In the genomic region with DNA sequence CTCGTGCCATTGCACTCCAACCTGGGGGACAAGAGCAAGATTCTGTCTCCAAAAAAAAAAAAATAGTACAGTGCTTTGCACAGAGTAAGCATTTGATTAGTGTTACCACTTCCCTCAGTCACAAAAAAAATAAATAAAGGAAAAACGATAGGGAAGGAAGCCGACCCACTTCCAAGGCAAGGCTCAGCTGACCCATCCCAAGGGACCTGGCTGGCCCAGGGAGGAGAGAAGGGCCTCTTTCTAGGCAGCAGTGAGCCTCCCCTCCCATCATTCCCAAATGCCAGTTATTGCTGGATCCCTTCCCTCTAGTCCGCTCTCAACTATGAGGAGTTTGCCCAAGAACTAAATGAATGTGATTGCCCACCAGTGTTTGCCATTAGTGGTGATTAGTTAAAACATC, we compare ENCODE assay signal across 23 cellular contexts.
DNase-seq lines count a peak whose midpoint lies in the region; ATAC-seq, FAIRE-seq and TF ChIP-seq lines count a peak whose summit lies in the region.
"Had no signal": no experiment of that assay in that cellular context is flagged by ENCODE, and none has a peak within 500 bp of the region (broad histone marks: within the 10 kb centered on the region; RNA-seq: fewer than 3 reads in every experiment).

No MANE protein-coding gene starts in this region.

- H3K27me3 ChIP-seq in astrocyte (ENCODE audit: insufficient read depth, low read length) (peaks cover 24% of the 10 kb centered on the region), layer of hippocampus (ENCODE audit: control insufficient read depth, insufficient read depth, low read length) (no peaks in the 10 kb centered on the region)

- H3K79me2 ChIP-seq in astrocyte (ENCODE audit: insufficient read depth, low read length): no peaks in the 10 kb centered on the region

- no peaks in the 10 kb centered on the region for H3K9me3 ChIP-seq in astrocyte (ENCODE audit: insufficient read depth, low read depth, low read length)
- H3K9me3 ChIP-seq: BE2C had no signal

- no peak overlapping the region for H3K9ac ChIP-seq in astrocyte (ENCODE audit: low read length)

- H3K4me3 Mint-ChIP-seq in astrocyte (ENCODE audit: unreplicated experiment): peak overlapping the region; percentile 65
- H3K4me3 Mint-ChIP-seq in activated T-cell treated with anti-CD3 and anti-CD28 coated beads, Interleukin-2, amount 50 U/mL, for 4 hours: no peak overlapping the region
- no peak overlapping the region for H3K4me3 Mint-ChIP-seq in activated naive CD8-positive, alpha-beta T cell treated with anti-CD3 and anti-CD28 coated beads for 36 hours
- H3K4me3 Mint-ChIP-seq: CD4-positive, CD25-positive, alpha-beta regulatory T cell; CD8-positive, alpha-beta memory T cell; H9; IgD-negative memory B cell had no signal

- H3K36me3 ChIP-seq in astrocyte (ENCODE audit: insufficient read depth, low read length): no peaks in the 10 kb centered on the region
- H3K36me3 ChIP-seq: BE2C had no signal

- H3K27ac ChIP-seq in astrocyte (ENCODE audit: low read depth, low read length): no peak overlapping the region
- H3K27ac ChIP-seq in layer of hippocampus (ENCODE audit: low read depth, low read length): peak overlapping the region; percentile 22

- no peaks in the 10 kb centered on the region for H3K4me1 ChIP-seq in astrocyte (ENCODE audit: insufficient read depth, low read length)
- H3K4me1 ChIP-seq: BE2C had no signal

- H3K9me3 Mint-ChIP-seq in astrocyte (ENCODE audit: unreplicated experiment): no peaks in the 10 kb centered on the region
- H3K9me3 Mint-ChIP-seq in activated T-cell treated with anti-CD3 and anti-CD28 coated beads, Interleukin-2, amount 50 U/mL, for 4 hours: no peaks in the 10 kb centered on the region
- H3K9me3 Mint-ChIP-seq in activated naive CD8-positive, alpha-beta T cell treated with anti-CD3 and anti-CD28 coated beads for 36 hours: no peaks in the 10 kb centered on the region
- H3K9me3 Mint-ChIP-seq: CD8-positive, alpha-beta memory T cell; H9; IgD-negative memory B cell had no signal

- FAIRE-seq in astrocyte (lab: Jason Lieb, UNC) (no peak), urothelium cell line (lab: Jason Lieb, UNC) (peak; percentile 68)
- FAIRE-seq: A204.1, D721Med, G401.6, GM12892, GM18507, HepG2 had no signal

- peaks cover 4% of the 10 kb centered on the region for H3K4me1 Mint-ChIP-seq in astrocyte (ENCODE audit: low read depth, unreplicated experiment)
- H3K4me1 Mint-ChIP-seq in activated T-cell treated with anti-CD3 and anti-CD28 coated beads, Interleukin-2, amount 50 U/mL, for 4 hours (ENCODE audit: low read depth): no peaks in the 10 kb centered on the region
- no peaks in the 10 kb centered on the region for H3K4me1 Mint-ChIP-seq in activated naive CD8-positive, alpha-beta T cell treated with anti-CD3 and anti-CD28 coated beads for 36 hours
- H3K4me1 Mint-ChIP-seq: CD4-positive, CD25-positive, alpha-beta regulatory T cell; CD8-positive, alpha-beta memory T cell had no signal

- H3K27me3 Mint-ChIP-seq in astrocyte (ENCODE audit: low read depth, unreplicated experiment): peaks cover 24% of the 10 kb centered on the region
- H3K27me3 Mint-ChIP-seq in activated T-cell treated with anti-CD3 and anti-CD28 coated beads, Interleukin-2, amount 50 U/mL, for 4 hours (ENCODE audit: low read depth): peaks cover 4% of the 10 kb centered on the region
- H3K27me3 Mint-ChIP-seq in activated naive CD8-positive, alpha-beta T cell treated with anti-CD3 and anti-CD28 coated beads for 36 hours: peaks cover 3% of the 10 kb centered on the region

- no peak overlapping the region for H3K27ac Mint-ChIP-seq in astrocyte (ENCODE audit: unreplicated experiment)
- H3K27ac Mint-ChIP-seq in activated naive CD8-positive, alpha-beta T cell treated with anti-CD3 and anti-CD28 coated beads for 36 hours: no peak overlapping the region
- H3K27ac Mint-ChIP-seq: CD4-positive, CD25-positive, alpha-beta regulatory T cell; CD8-positive, alpha-beta memory T cell; H9 had no signal

- DNase-seq in astrocyte (ENCODE audit: low read depth) (no peak), fibroblast of gingiva (ENCODE audit: low read depth) (peak; percentile 38), urothelium cell line (ENCODE audit: low spot score) (no peak), hippocampal formation (lab: John Stamatoyannopoulos, UW) (no peak)
- no peak for DNase-seq in activated T-cell treated with anti-CD3 and anti-CD28 coated beads, Interleukin-2, amount 50 U/mL, for 4 hours
- no peak for DNase-seq in activated naive CD8-positive, alpha-beta T cell treated with anti-CD3 and anti-CD28 coated beads for 36 hours
- DNase-seq: ACHN; BE2C; C1 segment of cervical spinal cord; CD4-positive, CD25-positive, alpha-beta regulatory T cell; CD8-positive, alpha-beta memory T cell; COR-L47; GOT3; H9 had no signal

- H3K36me3 Mint-ChIP-seq in astrocyte (ENCODE audit: low read depth, unreplicated experiment): no peaks in the 10 kb centered on the region
- no peaks in the 10 kb centered on the region for H3K36me3 Mint-ChIP-seq in activated T-cell treated with anti-CD3 and anti-CD28 coated beads, Interleukin-2, amount 50 U/mL, for 4 hours (ENCODE audit: insufficient read depth)
- no peaks in the 10 kb centered on the region for H3K36me3 Mint-ChIP-seq in activated naive CD8-positive, alpha-beta T cell treated with anti-CD3 and anti-CD28 coated beads for 36 hours
- H3K36me3 Mint-ChIP-seq: CD4-positive, CD25-positive, alpha-beta regulatory T cell; CD8-positive, alpha-beta memory T cell had no signal

- no peak for TF ChIP-seq CTCF in astrocyte (IDR thresholded peaks at IDR 0.05; ENCODE audit: insufficient read depth, low read depth, low read length)

- ATAC-seq in GM19452 (IDR thresholded peaks at IDR 0.05; ENCODE audit: unreplicated experiment): no peak
- ATAC-seq in activated T-cell treated with anti-CD3 and anti-CD28 coated beads, Interleukin-2, amount 50 U/mL, for 4 hours: no peak
- ATAC-seq: HepG2 had no signal

- no peak overlapping the region for H3K4me2 ChIP-seq in astrocyte (ENCODE audit: low read length)

- H3K4me3 ChIP-seq in astrocyte (ENCODE audit: insufficient read depth, low read depth, low read length): no peak overlapping the region

- no peaks in the 10 kb centered on the region for H4K20me1 ChIP-seq in astrocyte (ENCODE audit: insufficient read depth, low read length)

- no peak overlapping the region for H2AFZ ChIP-seq in astrocyte (ENCODE audit: low read depth, low read length)
